ENCODE assay signal across 1 cellular context in genomic region chr6:14315353-14315752, GRCh38.
TF ChIP-seq lines count a peak whose summit lies in the region.

No MANE protein-coding gene starts in this region.

TF ChIP-seq in H1, 55 proteins besides CTCF, POLR2A, EP300 and RAD21:
- TF ChIP-seq EGR1 (IDR thresholded peaks at IDR 0.05; ENCODE audit: borderline replicate concordance, low read depth, low read length) (no peak), SUZ12 (IDR thresholded peaks at IDR 0.05; ENCODE audit: low read length) (no peak), TCF12 (IDR thresholded peaks at IDR 0.05; ENCODE audit: low read depth, low read length) (no peak), ATF3 (IDR thresholded peaks at IDR 0.05; ENCODE audit: insufficient read depth, low read depth, low read length) (no peak), BACH1 (IDR thresholded peaks at IDR 0.05; ENCODE audit: low read length) (no peak), USF2 (IDR thresholded peaks at IDR 0.05; ENCODE audit: low read length) (no peak)
- TF ChIP-seq, protein P1, sequence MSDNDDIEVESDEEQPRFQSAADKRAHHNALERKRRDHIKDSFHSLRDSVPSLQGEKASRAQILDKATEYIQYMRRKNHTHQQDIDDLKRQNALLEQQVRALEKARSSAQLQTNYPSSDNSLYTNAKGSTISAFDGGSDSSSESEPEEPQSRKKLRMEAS (IDR thresholded peaks at IDR 0.05) = no peak
